In genomic region chr19:33605803-33606213, GRCh38 we compare ENCODE assay signal across 3 cellular contexts. TPM values are rescaled to one million over a fixed set of nuclear protein-coding genes. Genes with fewer than 3 reads are reported as not detected.
"Had no signal": no experiment of that assay in that cellular context is flagged by ENCODE, and none has a peak within 500 bp of the region (broad histone marks: within the 10 kb centered on the region; RNA-seq: fewer than 3 reads in every experiment).

No MANE protein-coding gene starts in this region.

RNA-seq across cellular contexts. Expression of gene CHST8, which starts 15.9 kb away (rescaled TPM):
- total RNA-seq: HFFc6, HT1080, IMR-90 had no signal
- polyA plus RNA-seq: IMR-90 had no signal
